ENCODE assay signal across 23 cellular contexts in genomic region chr12:20482680-20483079, GRCh38.
"Had no signal": no experiment of that assay in that cellular context is flagged by ENCODE, and none has a peak within 500 bp of the region (broad histone marks: within the 10 kb centered on the region; RNA-seq: fewer than 3 reads in every experiment).

No MANE protein-coding gene starts in this region.

- H2AFZ ChIP-seq: neural progenitor cell had no signal

- H3K27me3 ChIP-seq: left lung, neural progenitor cell, ovary, sigmoid colon, stomach, thyroid gland, vagina had no signal

- H3K4me1 ChIP-seq: left lung, lower lobe of right lung, psoas muscle had no signal

- H3K9me3 Mint-ChIP-seq: effector memory CD8-positive, alpha-beta T cell; stimulated activated effector memory CD8-positive, alpha-beta T cell treated with anti-CD3 and anti-CD28 coated beads, Interleukin-12 subunit alpha, Interleukin-12 subunit beta, amount 100 ng/mL, for 72 hours had no signal

- DNase-seq: cortex of kidney; effector memory CD8-positive, alpha-beta T cell; foreskin melanocyte; left cardiac atrium; left lung; lower lobe of right lung; naive B cell; nucleus accumbens; ovary; posterior cingulate gyrus; psoas muscle; sigmoid colon; stimulated activated CD4-positive, alpha-beta T cell treated with anti-CD3 and anti-CD28 coated beads, Interleukin-2, amount 100 ng/mL, for 24 hours; stimulated activated CD4-positive, alpha-beta T cell treated with anti-CD3 and anti-CD28 coated beads, Interleukin-4, amount 100 ng/mL, for 24 hours; stimulated activated naive CD4-positive, alpha-beta T cell treated with Interleukin-2 at 50 U/mL for 16 hours; stomach; thyroid gland; trophoblast cell had no signal

- H3K4me2 ChIP-seq: neural progenitor cell had no signal

- H3K36me3 ChIP-seq: left lung, lower lobe of right lung, neural progenitor cell, ovary, sigmoid colon, stomach, thyroid gland, vagina had no signal

- H3K4me1 Mint-ChIP-seq: naive B cell; stimulated activated effector memory CD8-positive, alpha-beta T cell treated with anti-CD3 and anti-CD28 coated beads, Interleukin-12 subunit alpha, Interleukin-12 subunit beta, amount 100 ng/mL, for 72 hours had no signal

- H3K27ac Mint-ChIP-seq: effector memory CD8-positive, alpha-beta T cell; naive B cell; natural killer cell treated with Interleukin-12 subunit alpha and Interleukin-12 subunit beta and Interleukin-15 and Interleukin-18, amount 100 ng/mL, for 72 hours; neural progenitor cell; stimulated activated effector memory CD8-positive, alpha-beta T cell treated with anti-CD3 and anti-CD28 coated beads, Interleukin-12 subunit alpha, Interleukin-12 subunit beta, amount 100 ng/mL, for 72 hours had no signal

- H3K27me3 Mint-ChIP-seq: effector memory CD8-positive, alpha-beta T cell; naive B cell had no signal

- H3K4me3 ChIP-seq: left lung, lower lobe of right lung, neural progenitor cell, ovary, psoas muscle, sigmoid colon, stomach, thyroid gland, vagina had no signal

- H3K36me3 Mint-ChIP-seq: naive B cell; natural killer cell treated with Interleukin-12 subunit alpha and Interleukin-12 subunit beta and Interleukin-15 and Interleukin-18, amount 100 ng/mL, for 72 hours; neural progenitor cell; stimulated activated effector memory CD8-positive, alpha-beta T cell treated with anti-CD3 and anti-CD28 coated beads, Interleukin-12 subunit alpha, Interleukin-12 subunit beta, amount 100 ng/mL, for 72 hours had no signal

- H3K4me3 Mint-ChIP-seq: effector memory CD8-positive, alpha-beta T cell; naive B cell; natural killer cell treated with Interleukin-12 subunit alpha and Interleukin-12 subunit beta and Interleukin-15 and Interleukin-18, amount 100 ng/mL, for 72 hours; neural progenitor cell; stimulated activated effector memory CD8-positive, alpha-beta T cell treated with anti-CD3 and anti-CD28 coated beads, Interleukin-12 subunit alpha, Interleukin-12 subunit beta, amount 100 ng/mL, for 72 hours had no signal

- H3K27ac ChIP-seq: left lung, lower lobe of right lung, neural progenitor cell, ovary, psoas muscle, sigmoid colon, stomach, thyroid gland, vagina had no signal

- ATAC-seq: effector memory CD8-positive, alpha-beta T cell; left cardiac atrium; left lung; lower lobe of right lung; natural killer cell treated with Interleukin-12 subunit alpha and Interleukin-12 subunit beta and Interleukin-15 and Interleukin-18, amount 100 ng/mL, for 72 hours; psoas muscle; right cardiac atrium; stimulated activated effector memory CD8-positive, alpha-beta T cell treated with anti-CD3 and anti-CD28 coated beads, Interleukin-12 subunit alpha, Interleukin-12 subunit beta, amount 100 ng/mL, for 72 hours had no signal

- H3K9me3 ChIP-seq: left lung, lower lobe of right lung, ovary, psoas muscle, sigmoid colon, stomach, thyroid gland, vagina had no signal
